1 cellular context compared by ENCODE assay signal in the genomic region with DNA sequence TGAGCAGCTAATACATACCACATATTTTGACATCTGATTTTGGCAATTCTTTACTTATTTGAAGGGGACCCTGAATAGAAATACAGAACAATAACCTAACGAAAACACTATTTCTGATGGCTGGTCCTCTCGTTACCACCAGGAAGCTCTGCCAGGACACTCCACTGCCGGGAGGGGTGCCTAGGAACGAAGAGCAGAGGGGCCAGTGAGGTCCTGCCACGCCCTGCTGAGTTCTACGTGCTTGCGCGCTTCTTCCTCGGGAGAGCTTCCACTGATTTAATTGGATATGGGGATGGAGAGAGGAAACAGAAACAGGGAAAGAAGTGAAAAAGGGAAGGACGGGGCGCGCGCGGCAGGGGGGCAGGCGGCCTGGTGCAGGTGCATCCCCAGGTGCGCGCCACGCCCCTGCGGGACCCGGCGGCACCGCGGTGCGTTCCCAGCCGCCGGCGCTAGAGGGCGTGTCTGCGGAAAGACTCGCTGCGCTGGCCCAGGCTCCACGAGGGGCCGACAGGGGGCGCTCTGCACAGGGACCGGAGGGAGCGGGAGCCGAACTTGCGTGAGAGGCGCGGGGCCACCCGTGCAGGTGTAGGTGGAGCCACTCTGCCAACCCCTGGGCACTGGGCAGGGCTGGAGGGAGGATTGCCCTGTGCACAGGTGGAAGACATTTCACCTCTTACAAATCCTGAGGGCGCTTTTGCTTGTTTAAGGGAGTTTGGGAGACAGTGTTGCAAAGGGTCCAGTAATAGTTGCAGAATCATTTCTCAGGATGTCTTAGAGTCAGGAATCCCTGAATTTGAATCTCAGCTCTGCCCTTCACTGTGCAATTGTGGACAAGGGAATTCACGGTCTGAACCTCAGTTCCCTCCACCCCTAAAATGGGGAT.
TF ChIP-seq lines count a peak whose summit lies in the region.

No MANE protein-coding gene starts in this region.

TF ChIP-seq in K562, 482 proteins besides CTCF, POLR2A, EP300 and RAD21 (continued from another document and continues in another):
- TF ChIP-seq JUN (IDR thresholded peaks at IDR 0.05; ENCODE audit: borderline replicate concordance, low read depth, low read length) (0 out of 2 replicates have a peak, but pooled peaks have one; percentile 21), JUN (CRISPR knock-in tag; IDR thresholded peaks at IDR 0.05; ENCODE audit: borderline replicate concordance) (no peak), MED1 (CRISPR knock-in tag; IDR thresholded peaks at IDR 0.05; ENCODE audit: borderline replicate concordance) (no peak), YY1 (IDR thresholded peaks at IDR 0.05; ENCODE audit: borderline replicate concordance in 1 of 3, control insufficient read depth in 1 of 3, extremely low read depth in 1 of 3, insufficient read depth in 3 of 3, insufficient read length in 1 of 3, insufficient replicate concordance in 2 of 3, low read depth in 1 of 3, low read length in 2 of 3) (peak in 2 of 3 experiments; percentile 32 to 38), BRD9 (IDR thresholded peaks at IDR 0.05; ENCODE audit: low read depth, partially characterized antibody) (no peak), SLC30A9 (CRISPR knock-in tag; IDR thresholded peaks at IDR 0.05) (no peak), ZNF699 (CRISPR knock-in tag; IDR thresholded peaks at IDR 0.05; ENCODE audit: insufficient replicate concordance) (no peak), ATF1 (CRISPR knock-in tag; IDR thresholded peaks at IDR 0.05) (no peak), ATF1 (tag; IDR thresholded peaks at IDR 0.05) (peak; percentile 35; the same call in 1 of the 2 replicates), DPF2 (IDR thresholded peaks at IDR 0.05) (no peak), ZNF436 (CRISPR knock-in tag; IDR thresholded peaks at IDR 0.05) (no peak), RCOR1 (IDR thresholded peaks at IDR 0.05; ENCODE audit: borderline replicate concordance in 1 of 2, low read depth in 2 of 2, low read length in 2 of 2) (peak; percentile 30 to 91; a peak in 2 of 4 replicates), XRCC5 (IDR thresholded peaks at IDR 0.05; ENCODE audit: low read depth, low read length) (peak; percentile 94; the same call in 1 of the 2 replicates), ZNF408 (CRISPR knock-in tag; IDR thresholded peaks at IDR 0.05; ENCODE audit: low read depth) (no peak), CAMTA2 (CRISPR knock-in tag; conservative IDR thresholded peaks at IDR 0.05) (no peak), ASH1L (IDR thresholded peaks at IDR 0.05; ENCODE audit: borderline replicate concordance, low read depth, partially characterized antibody) (no peak), KLF13 (tag; IDR thresholded peaks at IDR 0.05; ENCODE audit: borderline replicate concordance, low read depth) (peak; percentile 86), IFI16 (CRISPR knock-in tag; IDR thresholded peaks at IDR 0.05) (no peak), KLF6 (CRISPR knock-in tag; IDR thresholded peaks at IDR 0.05; ENCODE audit: borderline replicate concordance) (no peak), PTRF (tag; IDR thresholded peaks at IDR 0.05) (no peak), SMAD1 (IDR thresholded peaks at IDR 0.05; ENCODE audit: low read depth, low read length, partially characterized antibody) (no peak), ADNP (tag; IDR thresholded peaks at IDR 0.05) (peak; percentile 68), ZNF212 (CRISPR knock-in tag; IDR thresholded peaks at IDR 0.05) (no peak), SP1 (CRISPR knock-in tag; IDR thresholded peaks at IDR 0.05) (no peak), HMGN3 (IDR thresholded peaks at IDR 0.05; ENCODE audit: borderline replicate concordance, extremely low read depth, insufficient read length, low read depth, low read length) (peak; percentile 70), POLR2G (IDR thresholded peaks at IDR 0.05; ENCODE audit: low read depth, low read length) (no peak), GABPA (tag; conservative IDR thresholded peaks at IDR 0.05; ENCODE audit: low read depth) (no peak), ZNF133 (CRISPR knock-in tag; IDR thresholded peaks at IDR 0.05) (no peak), GABPB2 (CRISPR knock-in tag; conservative IDR thresholded peaks at IDR 0.05) (no peak), FOXJ2 (tag; IDR thresholded peaks at IDR 0.05) (no peak), KLF1 (tag; IDR thresholded peaks at IDR 0.05) (peak; percentile 84)
- TF ChIP-seq, protein P1, sequence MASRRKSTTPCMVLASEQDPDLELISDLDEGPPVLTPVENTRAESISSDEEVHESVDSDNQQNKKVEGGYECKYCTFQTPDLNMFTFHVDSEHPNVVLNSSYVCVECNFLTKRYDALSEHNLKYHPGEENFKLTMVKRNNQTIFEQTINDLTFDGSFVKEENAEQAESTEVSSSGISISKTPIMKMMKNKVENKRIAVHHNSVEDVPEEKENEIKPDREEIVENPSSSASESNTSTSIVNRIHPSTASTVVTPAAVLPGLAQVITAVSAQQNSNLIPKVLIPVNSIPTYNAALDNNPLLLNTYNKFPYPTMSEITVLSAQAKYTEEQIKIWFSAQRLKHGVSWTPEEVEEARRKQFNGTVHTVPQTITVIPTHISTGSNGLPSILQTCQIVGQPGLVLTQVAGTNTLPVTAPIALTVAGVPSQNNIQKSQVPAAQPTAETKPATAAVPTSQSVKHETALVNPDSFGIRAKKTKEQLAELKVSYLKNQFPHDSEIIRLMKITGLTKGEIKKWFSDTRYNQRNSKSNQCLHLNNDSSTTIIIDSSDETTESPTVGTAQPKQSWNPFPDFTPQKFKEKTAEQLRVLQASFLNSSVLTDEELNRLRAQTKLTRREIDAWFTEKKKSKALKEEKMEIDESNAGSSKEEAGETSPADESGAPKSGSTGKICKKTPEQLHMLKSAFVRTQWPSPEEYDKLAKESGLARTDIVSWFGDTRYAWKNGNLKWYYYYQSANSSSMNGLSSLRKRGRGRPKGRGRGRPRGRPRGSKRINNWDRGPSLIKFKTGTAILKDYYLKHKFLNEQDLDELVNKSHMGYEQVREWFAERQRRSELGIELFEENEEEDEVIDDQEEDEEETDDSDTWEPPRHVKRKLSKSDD (conservative IDR thresholded peaks at IDR 0.05; ENCODE audit: low read length): peak; percentile 58; the same call in 1 of the 2 replicates
- TF ChIP-seq, protein P2, sequence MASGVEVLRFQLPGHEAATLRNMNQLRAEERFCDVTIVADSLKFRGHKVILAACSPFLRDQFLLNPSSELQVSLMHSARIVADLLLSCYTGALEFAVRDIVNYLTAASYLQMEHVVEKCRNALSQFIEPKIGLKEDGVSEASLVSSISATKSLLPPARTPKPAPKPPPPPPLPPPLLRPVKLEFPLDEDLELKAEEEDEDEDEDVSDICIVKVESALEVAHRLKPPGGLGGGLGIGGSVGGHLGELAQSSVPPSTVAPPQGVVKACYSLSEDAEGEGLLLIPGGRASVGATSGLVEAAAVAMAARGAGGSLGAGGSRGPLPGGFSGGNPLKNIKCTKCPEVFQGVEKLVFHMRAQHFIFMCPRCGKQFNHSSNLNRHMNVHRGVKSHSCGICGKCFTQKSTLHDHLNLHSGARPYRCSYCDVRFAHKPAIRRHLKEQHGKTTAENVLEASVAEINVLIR (CRISPR knock-in tag; IDR thresholded peaks at IDR 0.05): no peak
- TF ChIP-seq, protein P3, sequence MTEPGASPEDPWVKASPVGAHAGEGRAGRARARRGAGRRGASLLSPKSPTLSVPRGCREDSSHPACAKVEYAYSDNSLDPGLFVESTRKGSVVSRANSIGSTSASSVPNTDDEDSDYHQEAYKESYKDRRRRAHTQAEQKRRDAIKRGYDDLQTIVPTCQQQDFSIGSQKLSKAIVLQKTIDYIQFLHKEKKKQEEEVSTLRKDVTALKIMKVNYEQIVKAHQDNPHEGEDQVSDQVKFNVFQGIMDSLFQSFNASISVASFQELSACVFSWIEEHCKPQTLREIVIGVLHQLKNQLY (CRISPR knock-in tag; conservative IDR thresholded peaks at IDR 0.05): no peak
- TF ChIP-seq, protein P4, sequence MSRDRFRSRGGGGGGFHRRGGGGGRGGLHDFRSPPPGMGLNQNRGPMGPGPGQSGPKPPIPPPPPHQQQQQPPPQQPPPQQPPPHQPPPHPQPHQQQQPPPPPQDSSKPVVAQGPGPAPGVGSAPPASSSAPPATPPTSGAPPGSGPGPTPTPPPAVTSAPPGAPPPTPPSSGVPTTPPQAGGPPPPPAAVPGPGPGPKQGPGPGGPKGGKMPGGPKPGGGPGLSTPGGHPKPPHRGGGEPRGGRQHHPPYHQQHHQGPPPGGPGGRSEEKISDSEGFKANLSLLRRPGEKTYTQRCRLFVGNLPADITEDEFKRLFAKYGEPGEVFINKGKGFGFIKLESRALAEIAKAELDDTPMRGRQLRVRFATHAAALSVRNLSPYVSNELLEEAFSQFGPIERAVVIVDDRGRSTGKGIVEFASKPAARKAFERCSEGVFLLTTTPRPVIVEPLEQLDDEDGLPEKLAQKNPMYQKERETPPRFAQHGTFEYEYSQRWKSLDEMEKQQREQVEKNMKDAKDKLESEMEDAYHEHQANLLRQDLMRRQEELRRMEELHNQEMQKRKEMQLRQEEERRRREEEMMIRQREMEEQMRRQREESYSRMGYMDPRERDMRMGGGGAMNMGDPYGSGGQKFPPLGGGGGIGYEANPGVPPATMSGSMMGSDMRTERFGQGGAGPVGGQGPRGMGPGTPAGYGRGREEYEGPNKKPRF (IDR thresholded peaks at IDR 0.05; ENCODE audit: low read depth, low read length): no peak
- TF ChIP-seq, protein P5, sequence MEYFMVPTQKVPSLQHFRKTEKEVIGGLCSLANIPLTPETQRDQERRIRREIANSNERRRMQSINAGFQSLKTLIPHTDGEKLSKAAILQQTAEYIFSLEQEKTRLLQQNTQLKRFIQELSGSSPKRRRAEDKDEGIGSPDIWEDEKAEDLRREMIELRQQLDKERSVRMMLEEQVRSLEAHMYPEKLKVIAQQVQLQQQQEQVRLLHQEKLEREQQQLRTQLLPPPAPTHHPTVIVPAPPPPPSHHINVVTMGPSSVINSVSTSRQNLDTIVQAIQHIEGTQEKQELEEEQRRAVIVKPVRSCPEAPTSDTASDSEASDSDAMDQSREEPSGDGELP (CRISPR knock-in tag; IDR thresholded peaks at IDR 0.05; ENCODE audit: borderline replicate concordance): peak; percentile 62; the same call in 1 of the 2 replicates
- TF ChIP-seq, protein P6, sequence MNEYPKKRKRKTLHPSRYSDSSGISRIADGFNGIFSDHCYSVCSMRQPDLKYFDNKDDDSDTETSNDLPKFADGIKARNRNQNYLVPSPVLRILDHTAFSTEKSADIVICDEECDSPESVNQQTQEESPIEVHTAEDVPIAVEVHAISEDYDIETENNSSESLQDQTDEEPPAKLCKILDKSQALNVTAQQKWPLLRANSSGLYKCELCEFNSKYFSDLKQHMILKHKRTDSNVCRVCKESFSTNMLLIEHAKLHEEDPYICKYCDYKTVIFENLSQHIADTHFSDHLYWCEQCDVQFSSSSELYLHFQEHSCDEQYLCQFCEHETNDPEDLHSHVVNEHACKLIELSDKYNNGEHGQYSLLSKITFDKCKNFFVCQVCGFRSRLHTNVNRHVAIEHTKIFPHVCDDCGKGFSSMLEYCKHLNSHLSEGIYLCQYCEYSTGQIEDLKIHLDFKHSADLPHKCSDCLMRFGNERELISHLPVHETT (CRISPR knock-in tag; conservative IDR thresholded peaks at IDR 0.05 in 1 of 2, IDR thresholded peaks at IDR 0.05 in 1 of 2): no peak
- TF ChIP-seq, protein P7, sequence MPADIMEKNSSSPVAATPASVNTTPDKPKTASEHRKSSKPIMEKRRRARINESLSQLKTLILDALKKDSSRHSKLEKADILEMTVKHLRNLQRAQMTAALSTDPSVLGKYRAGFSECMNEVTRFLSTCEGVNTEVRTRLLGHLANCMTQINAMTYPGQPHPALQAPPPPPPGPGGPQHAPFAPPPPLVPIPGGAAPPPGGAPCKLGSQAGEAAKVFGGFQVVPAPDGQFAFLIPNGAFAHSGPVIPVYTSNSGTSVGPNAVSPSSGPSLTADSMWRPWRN (IDR thresholded peaks at IDR 0.05; ENCODE audit: low read depth): no peak
- TF ChIP-seq, protein P8, sequence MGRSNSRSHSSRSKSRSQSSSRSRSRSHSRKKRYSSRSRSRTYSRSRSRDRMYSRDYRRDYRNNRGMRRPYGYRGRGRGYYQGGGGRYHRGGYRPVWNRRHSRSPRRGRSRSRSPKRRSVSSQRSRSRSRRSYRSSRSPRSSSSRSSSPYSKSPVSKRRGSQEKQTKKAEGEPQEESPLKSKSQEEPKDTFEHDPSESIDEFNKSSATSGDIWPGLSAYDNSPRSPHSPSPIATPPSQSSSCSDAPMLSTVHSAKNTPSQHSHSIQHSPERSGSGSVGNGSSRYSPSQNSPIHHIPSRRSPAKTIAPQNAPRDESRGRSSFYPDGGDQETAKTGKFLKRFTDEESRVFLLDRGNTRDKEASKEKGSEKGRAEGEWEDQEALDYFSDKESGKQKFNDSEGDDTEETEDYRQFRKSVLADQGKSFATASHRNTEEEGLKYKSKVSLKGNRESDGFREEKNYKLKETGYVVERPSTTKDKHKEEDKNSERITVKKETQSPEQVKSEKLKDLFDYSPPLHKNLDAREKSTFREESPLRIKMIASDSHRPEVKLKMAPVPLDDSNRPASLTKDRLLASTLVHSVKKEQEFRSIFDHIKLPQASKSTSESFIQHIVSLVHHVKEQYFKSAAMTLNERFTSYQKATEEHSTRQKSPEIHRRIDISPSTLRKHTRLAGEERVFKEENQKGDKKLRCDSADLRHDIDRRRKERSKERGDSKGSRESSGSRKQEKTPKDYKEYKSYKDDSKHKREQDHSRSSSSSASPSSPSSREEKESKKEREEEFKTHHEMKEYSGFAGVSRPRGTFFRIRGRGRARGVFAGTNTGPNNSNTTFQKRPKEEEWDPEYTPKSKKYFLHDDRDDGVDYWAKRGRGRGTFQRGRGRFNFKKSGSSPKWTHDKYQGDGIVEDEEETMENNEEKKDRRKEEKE (IDR thresholded peaks at IDR 0.05; ENCODE audit: borderline replicate concordance in 1 of 2, control insufficient read depth in 1 of 2, low read depth in 2 of 2, low read length in 1 of 2): no peak
- TF ChIP-seq, protein P9, sequence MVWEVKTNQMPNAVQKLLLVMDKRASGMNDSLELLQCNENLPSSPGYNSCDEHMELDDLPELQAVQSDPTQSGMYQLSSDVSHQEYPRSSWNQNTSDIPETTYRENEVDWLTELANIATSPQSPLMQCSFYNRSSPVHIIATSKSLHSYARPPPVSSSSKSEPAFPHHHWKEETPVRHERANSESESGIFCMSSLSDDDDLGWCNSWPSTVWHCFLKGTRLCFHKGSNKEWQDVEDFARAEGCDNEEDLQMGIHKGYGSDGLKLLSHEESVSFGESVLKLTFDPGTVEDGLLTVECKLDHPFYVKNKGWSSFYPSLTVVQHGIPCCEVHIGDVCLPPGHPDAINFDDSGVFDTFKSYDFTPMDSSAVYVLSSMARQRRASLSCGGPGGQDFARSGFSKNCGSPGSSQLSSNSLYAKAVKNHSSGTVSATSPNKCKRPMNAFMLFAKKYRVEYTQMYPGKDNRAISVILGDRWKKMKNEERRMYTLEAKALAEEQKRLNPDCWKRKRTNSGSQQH (CRISPR knock-in tag; IDR thresholded peaks at IDR 0.05): no peak
